8 cellular contexts compared by ENCODE assay signal in the genomic region with DNA sequence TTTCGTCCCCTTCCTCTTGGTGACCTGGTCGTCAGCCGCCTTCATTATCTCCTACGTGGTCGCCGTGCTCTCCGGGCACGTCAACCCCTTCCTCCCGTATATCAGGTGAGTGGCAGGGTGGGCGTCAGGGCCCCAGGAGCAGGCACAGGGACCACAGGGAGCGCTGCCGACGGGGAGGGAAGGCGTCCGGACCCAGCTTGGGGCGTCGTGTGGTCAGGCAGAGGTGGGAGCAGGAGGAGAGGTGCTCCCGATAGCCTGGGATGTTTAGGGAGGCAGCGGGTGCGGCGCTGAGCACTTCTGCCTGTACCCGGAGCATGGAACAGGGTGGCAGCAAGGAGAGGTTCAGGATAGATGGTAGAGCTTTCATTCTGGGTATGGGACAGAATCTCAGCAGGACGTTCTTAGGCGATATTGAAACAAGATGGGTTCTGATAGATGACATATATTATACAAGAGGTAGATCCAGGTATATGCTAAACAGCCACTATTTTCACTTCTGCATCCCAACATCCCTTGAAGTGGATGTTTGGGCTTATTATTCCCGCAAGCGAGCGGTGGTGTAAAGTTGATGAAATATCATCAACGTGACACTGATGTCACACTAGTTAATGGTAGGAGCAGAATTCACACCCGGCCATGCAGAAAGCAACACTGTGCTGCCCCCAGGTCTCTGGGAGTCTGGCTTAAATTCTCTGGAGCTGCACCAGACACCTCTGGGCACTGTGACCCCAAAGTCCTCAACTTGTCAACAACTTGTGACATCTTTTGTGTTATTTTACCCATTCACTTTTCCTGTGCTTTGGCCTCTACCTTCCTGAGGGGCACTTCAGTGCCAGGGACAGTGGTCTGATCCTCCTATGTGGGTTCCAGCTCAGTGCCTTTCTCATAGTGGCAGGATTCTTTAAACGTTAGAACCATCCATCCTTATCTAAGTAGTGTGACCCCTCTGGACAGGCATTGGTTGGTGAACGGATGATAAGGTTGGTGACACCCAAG. TPM values are rescaled to one million over a fixed set of nuclear protein-coding genes. Genes with fewer than 3 reads are reported as not detected.
DNase-seq lines count a peak whose midpoint lies in the region; ATAC-seq lines count a peak whose summit lies in the region.

No MANE protein-coding gene starts in this region.

- ATAC-seq in HG02610 (IDR thresholded peaks at IDR 0.05; ENCODE audit: unreplicated experiment) (peak; percentile 3), left colon (peak; percentile 16)

- in situ Hi-C loops in T47D (cut with HindIII; ENCODE audit: low pct_unique_long_range_greater_than_20kb, low sequenced_read_pairs), result no loop called here

- peak overlapping the region; percentile 83 for H3K27ac Mint-ChIP-seq in activated CD4-positive, alpha-beta T cell treated with anti-CD3 and anti-CD28 coated beads, Interleukin-2, amount 10 ng/mL, durations not matched to agents 7 days and 5 days

- peak overlapping the region; percentile 91 for H3K9ac ChIP-seq in NT2/D1 (ENCODE audit: insufficient read length, low read depth)

- intact Hi-C loops in left colon (cut with DNase I, micrococcal nuclease), result no loop called here

- H3K36me3 ChIP-seq in NT2/D1 (ENCODE audit: insufficient read depth, insufficient read length, low read length), result no peaks in the 10 kb centered on the region

- H3K27ac ChIP-seq in temporal lobe (ENCODE audit: low read depth, low read length), result peak overlapping the region; percentile 47

- CTCF ChIA-PET in activated CD4-positive, alpha-beta T cell treated with anti-CD3 and anti-CD28 coated beads, Interleukin-2, amount 10 ng/mL, durations not matched to agents 7 days and 5 days (lab: Charles Lee), result no interaction called here

- H3K4me3 Mint-ChIP-seq in activated CD4-positive, alpha-beta T cell treated with anti-CD3 and anti-CD28 coated beads, Interleukin-2, amount 10 ng/mL, durations not matched to agents 7 days and 5 days, result peak overlapping the region; percentile 75

- peaks cover 15% of the 10 kb centered on the region for H3K27me3 ChIP-seq in NT2/D1 (ENCODE audit: insufficient read depth, insufficient read length)

- H3K4me3 ChIP-seq in NT2/D1 (ENCODE audit: insufficient read length, low read depth), result peak overlapping the region; percentile 81

- no peak for DNase-seq in activated CD4-positive, alpha-beta T cell treated with anti-CD3 and anti-CD28 coated beads, Interleukin-2, amount 10 ng/mL, durations not matched to agents 7 days and 5 days
- no peak for DNase-seq in activated CD4-positive, alpha-beta T cell treated with anti-CD3 and anti-CD28 coated beads for 1 hour
- no peak for DNase-seq in NT2/D1 (ENCODE audit: low read depth, low spot score)
- DNase-seq in T47D (ENCODE audit: low read depth in 1 of 2, low spot score in 1 of 2), result peak; percentile 37 to 39
- peak in 1 of 2 donors; percentile 33 for DNase-seq in left colon
- no peak for DNase-seq in SHP77 treated with DMSO at 0.1 percent for 48 hours (lab: John Stamatoyannopoulos, UW)

- H3K9me3 Mint-ChIP-seq in activated CD4-positive, alpha-beta T cell treated with anti-CD3 and anti-CD28 coated beads, Interleukin-2, amount 10 ng/mL, durations not matched to agents 7 days and 5 days, result no peaks in the 10 kb centered on the region

- H3K9me3 ChIP-seq in NT2/D1 (ENCODE audit: insufficient read depth, low read length), result no peaks in the 10 kb centered on the region

- H3K4me1 Mint-ChIP-seq in activated CD4-positive, alpha-beta T cell treated with anti-CD3 and anti-CD28 coated beads, Interleukin-2, amount 10 ng/mL, durations not matched to agents 7 days and 5 days, result peaks cover 14% of the 10 kb centered on the region

- POLR2A ChIA-PET in activated CD4-positive, alpha-beta T cell treated with anti-CD3 and anti-CD28 coated beads, Interleukin-2, amount 10 ng/mL, durations not matched to agents 7 days and 5 days (lab: Charles Lee), result no interaction called here

- peaks cover 7% of the 10 kb centered on the region for H3K27me3 Mint-ChIP-seq in activated CD4-positive, alpha-beta T cell treated with anti-CD3 and anti-CD28 coated beads, Interleukin-2, amount 10 ng/mL, durations not matched to agents 7 days and 5 days

- H3K4me1 ChIP-seq in NT2/D1 (ENCODE audit: insufficient read depth, insufficient read length), result no peaks in the 10 kb centered on the region

- H3K36me3 Mint-ChIP-seq in activated CD4-positive, alpha-beta T cell treated with anti-CD3 and anti-CD28 coated beads, Interleukin-2, amount 10 ng/mL, durations not matched to agents 7 days and 5 days (ENCODE audit: low read depth), result peaks cover 5% of the 10 kb centered on the region

RNA-seq across cellular contexts. Expression of a gene that starts 0.7 kb away (rescaled TPM):
- total RNA-seq in activated CD4-positive, alpha-beta T cell treated with anti-CD3 and anti-CD28 coated beads, Interleukin-2, amount 10 ng/mL, durations not matched to agents 7 days and 5 days, result 1 to 10 TPM; 1.4 to 2.5 TPM
- total RNA-seq in left colon, result 1 to 10 TPM; 5.3 to 6.4 TPM
- 0.98 TPM for total RNA-seq in temporal lobe

RNA-seq across cellular contexts. Expression of a gene that starts 47.4 kb away (rescaled TPM):
- total RNA-seq in activated CD4-positive, alpha-beta T cell treated with anti-CD3 and anti-CD28 coated beads, Interleukin-2, amount 10 ng/mL, durations not matched to agents 7 days and 5 days, result 10 to 100 TPM; 57.4 to 68.7 TPM
- total RNA-seq in left colon (10 to 100 TPM; 90.2 to 95.1 TPM), temporal lobe (131 TPM)

Comparison
In these comparisons a context has a peak if more than half of its experiments do, and no peak if none do; other contexts are left out.
1. DNase-seq: peak in T47D (2 of 2); none in activated CD4-positive, alpha-beta T cell treated with anti-CD3 and anti-CD28 coated beads, Interleukin-2, amount 10 ng/mL, durations not matched to agents 7 days and 5 days (single experiment), activated CD4-positive, alpha-beta T cell treated with anti-CD3 and anti-CD28 coated beads for 1 hour (single experiment), NT2/D1 (single experiment) and SHP77 treated with DMSO at 0.1 percent for 48 hours (single experiment).